In the genomic region with DNA sequence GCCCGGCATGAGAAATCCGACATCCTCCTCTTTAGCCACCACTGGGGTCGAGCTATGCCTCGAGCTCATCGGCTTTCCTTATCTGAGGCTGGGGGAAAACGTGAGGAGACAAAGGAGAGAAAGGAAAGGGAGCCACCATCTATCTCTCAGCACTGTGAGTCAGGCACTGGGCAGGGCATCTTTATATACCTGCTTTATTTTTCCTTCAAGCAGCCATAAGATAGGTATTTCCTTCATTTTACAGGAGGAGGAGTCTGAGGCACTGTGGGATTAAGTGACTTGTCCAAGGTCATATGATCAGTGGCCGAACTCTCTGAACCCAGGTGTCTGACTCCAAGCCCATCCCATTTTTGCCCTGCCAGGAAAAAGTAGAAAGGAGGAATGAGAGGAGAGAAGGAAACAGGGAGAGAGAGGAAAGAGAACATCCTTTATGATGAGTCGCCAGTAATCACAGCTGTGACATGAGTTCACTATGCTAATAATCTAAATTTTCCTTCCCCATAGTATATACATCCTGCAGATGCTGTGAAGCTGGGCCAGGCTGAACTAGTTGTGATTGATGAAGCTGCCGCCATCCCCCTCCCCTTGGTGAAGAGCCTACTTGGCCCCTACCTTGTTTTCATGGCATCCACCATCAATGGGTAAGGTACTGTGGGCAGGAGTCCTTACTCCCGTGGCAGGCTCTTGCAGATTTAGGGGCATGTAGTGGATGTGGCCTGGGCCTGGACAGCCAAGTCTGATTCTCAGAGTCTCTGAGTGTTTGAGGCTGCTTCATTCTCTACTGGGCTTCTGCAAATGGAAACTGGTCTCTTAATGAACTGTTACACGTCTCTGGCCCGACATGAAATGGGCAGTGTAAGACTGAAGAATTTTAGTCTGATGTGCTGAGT, we compare ENCODE assay signal across 18 cellular contexts. TPM values are rescaled to one million over a fixed set of nuclear protein-coding genes. Genes with fewer than 3 reads are reported as not detected.
DNase-seq lines count a peak whose midpoint lies in the region; ATAC-seq and TF ChIP-seq lines count a peak whose summit lies in the region.
"Had no signal": no experiment of that assay in that cellular context is flagged by ENCODE, and none has a peak within 500 bp of the region (broad histone marks: within the 10 kb centered on the region; RNA-seq: fewer than 3 reads in every experiment).

No MANE protein-coding gene starts in this region.

- DNase-seq in ELR (ENCODE audit: low read depth) (peak; percentile 61), LHCN-M2 (ENCODE audit: low read depth) (peak; percentile 17), epithelial cell of esophagus (ENCODE audit: low read depth) (peak; percentile 19), mucosa of descending colon (no peak), ACHN (no peak), RWPE1 (ENCODE audit: low spot score) (no peak), dedifferentiated amniotic fluid mesenchymal stem cell (ENCODE audit: extremely low spot score) (no peak)
- DNase-seq: CD8-positive, alpha-beta memory T cell; DMS79; MG63; NCI-H1105; NCI-H1694; NCI-H446; NCI-H69; SIG-M5 had no signal

- POLR2A ChIA-PET in RWPE1 (lab: Yijun Ruan, JAX; ENCODE audit: low non-redundant PET), result no interaction called here

- peaks cover 6% of the 10 kb centered on the region for H3K36me3 ChIP-seq in mucosa of descending colon (ENCODE audit: low read depth)

- intact Hi-C loops in mucosa of descending colon (cut with DNase I, micrococcal nuclease), result no loop called here

- H3K4me1 ChIP-seq in mucosa of descending colon (ENCODE audit: low read depth), result no peaks in the 10 kb centered on the region

- H3K4me3 ChIP-seq in epithelial cell of esophagus (ENCODE audit: low read length) (no peak overlapping the region), mucosa of descending colon (no peak overlapping the region)
- H3K4me3 ChIP-seq: BLaER1 treated with 17β-estradiol and CSF1 and Interleukin-3, amounts not matched to agents 10 nM and 100 nM; MG63 had no signal

- no peak overlapping the region for H3K27ac ChIP-seq in RWPE1
- H3K27ac ChIP-seq: BLaER1 treated with 17β-estradiol and CSF1 and Interleukin-3, amounts not matched to agents 10 nM and 100 nM; KMS-11 had no signal

- peak; percentile 28 for ATAC-seq in mucosa of descending colon
- ATAC-seq: HCT116 had no signal

- H3K9me3 ChIP-seq in mucosa of descending colon, result no peaks in the 10 kb centered on the region
- H3K9me3 ChIP-seq: MG63 had no signal

- TF ChIP-seq CTCF in epithelial cell of esophagus (IDR thresholded peaks at IDR 0.05; ENCODE audit: insufficient read depth, low read depth, low read length, missing control alignments), result no peak
- no peak for TF ChIP-seq CTCF in mucosa of descending colon (IDR thresholded peaks at IDR 0.05)
- no peak for TF ChIP-seq CTCF in RWPE1 (conservative IDR thresholded peaks at IDR 0.05; ENCODE audit: low read depth)

- in situ Hi-C loops in ACHN (cut with HindIII; ENCODE audit: low pct_ligation_motif_present, low pct_unique_long_range_greater_than_20kb, low sequenced_read_pairs), result no loop called here

- CTCF ChIA-PET in RWPE1 (lab: Yijun Ruan, JAX), result interaction anchor here (0.6 to 1.0 kb wide), 2 partner anchors 9 to 157 kb away, joined by 4 read pairs; no protein-coding TSS in a partner anchor

RNA-seq across cellular contexts. Expression of gene NAT10, which starts 21.8 kb away (rescaled TPM):
- 38.3 and 41.0 TPM in 2 replicates for total RNA-seq in LHCN-M2 (2014; rRNA removed)
- 28.3 TPM for polyA plus RNA-seq in LHCN-M2 (2012)
- total RNA-seq in mucosa of descending colon, result 10 to 100 TPM; 29.6 to 34.4 (median 30.7) TPM

Comparison
In these comparisons a context has a peak if more than half of its experiments do, and no peak if none do; other contexts are left out.
1. DNase-seq: peak in ELR (single experiment), LHCN-M2 (single experiment) and epithelial cell of esophagus (single experiment); none in mucosa of descending colon (0 of 3), ACHN (single experiment), RWPE1 (single experiment) and dedifferentiated amniotic fluid mesenchymal stem cell (single experiment).